ENCODE assay signal across 1 cellular context in the genomic region with DNA sequence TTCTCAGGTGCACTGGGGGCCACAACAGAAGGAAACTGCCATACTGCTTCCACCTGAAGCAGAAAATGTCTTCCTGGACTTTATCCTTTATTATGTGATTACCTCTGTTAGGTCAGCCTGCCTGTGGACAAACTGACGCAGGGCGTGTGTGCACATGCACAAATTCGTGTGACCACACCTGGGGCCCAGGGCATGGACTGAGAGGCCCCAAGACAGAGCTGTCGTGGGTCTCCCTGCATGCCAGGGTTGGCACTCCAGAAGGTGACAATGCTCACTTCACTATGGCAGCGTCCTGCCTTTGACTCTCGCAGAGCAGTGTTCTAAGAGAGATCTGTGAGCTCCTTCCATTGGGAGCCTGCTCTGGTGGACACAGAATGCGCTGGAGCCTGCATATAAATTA.
TF ChIP-seq lines count a peak whose summit lies in the region.

No MANE protein-coding gene starts in this region.

TF ChIP-seq in A549, 52 proteins besides CTCF, POLR2A, EP300 and RAD21:
- TF ChIP-seq, protein P1, sequence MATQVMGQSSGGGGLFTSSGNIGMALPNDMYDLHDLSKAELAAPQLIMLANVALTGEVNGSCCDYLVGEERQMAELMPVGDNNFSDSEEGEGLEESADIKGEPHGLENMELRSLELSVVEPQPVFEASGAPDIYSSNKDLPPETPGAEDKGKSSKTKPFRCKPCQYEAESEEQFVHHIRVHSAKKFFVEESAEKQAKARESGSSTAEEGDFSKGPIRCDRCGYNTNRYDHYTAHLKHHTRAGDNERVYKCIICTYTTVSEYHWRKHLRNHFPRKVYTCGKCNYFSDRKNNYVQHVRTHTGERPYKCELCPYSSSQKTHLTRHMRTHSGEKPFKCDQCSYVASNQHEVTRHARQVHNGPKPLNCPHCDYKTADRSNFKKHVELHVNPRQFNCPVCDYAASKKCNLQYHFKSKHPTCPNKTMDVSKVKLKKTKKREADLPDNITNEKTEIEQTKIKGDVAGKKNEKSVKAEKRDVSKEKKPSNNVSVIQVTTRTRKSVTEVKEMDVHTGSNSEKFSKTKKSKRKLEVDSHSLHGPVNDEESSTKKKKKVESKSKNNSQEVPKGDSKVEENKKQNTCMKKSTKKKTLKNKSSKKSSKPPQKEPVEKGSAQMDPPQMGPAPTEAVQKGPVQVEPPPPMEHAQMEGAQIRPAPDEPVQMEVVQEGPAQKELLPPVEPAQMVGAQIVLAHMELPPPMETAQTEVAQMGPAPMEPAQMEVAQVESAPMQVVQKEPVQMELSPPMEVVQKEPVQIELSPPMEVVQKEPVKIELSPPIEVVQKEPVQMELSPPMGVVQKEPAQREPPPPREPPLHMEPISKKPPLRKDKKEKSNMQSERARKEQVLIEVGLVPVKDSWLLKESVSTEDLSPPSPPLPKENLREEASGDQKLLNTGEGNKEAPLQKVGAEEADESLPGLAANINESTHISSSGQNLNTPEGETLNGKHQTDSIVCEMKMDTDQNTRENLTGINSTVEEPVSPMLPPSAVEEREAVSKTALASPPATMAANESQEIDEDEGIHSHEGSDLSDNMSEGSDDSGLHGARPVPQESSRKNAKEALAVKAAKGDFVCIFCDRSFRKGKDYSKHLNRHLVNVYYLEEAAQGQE (IDR thresholded peaks at IDR 0.05): no peak
- no peak for TF ChIP-seq PHF8 (IDR thresholded peaks at IDR 0.05; ENCODE audit: borderline replicate concordance, low read depth)
- TF ChIP-seq ZNF302 (CRISPR knock-in tag; IDR thresholded peaks at IDR 0.05): no peak
- no peak for TF ChIP-seq HDAC2 (IDR thresholded peaks at IDR 0.05)
- TF ChIP-seq KDM1A (IDR thresholded peaks at IDR 0.05; ENCODE audit: low read depth): no peak
- TF ChIP-seq HOXA7 (CRISPR knock-in tag; IDR thresholded peaks at IDR 0.05): no peak
- TF ChIP-seq NPAS2 (CRISPR knock-in tag; IDR thresholded peaks at IDR 0.05; ENCODE audit: borderline replicate concordance): no peak
- no peak for TF ChIP-seq ZSCAN20 (CRISPR knock-in tag; IDR thresholded peaks at IDR 0.05)
- no peak for TF ChIP-seq HEYL (CRISPR knock-in tag; IDR thresholded peaks at IDR 0.05)
- no peak for TF ChIP-seq FOSB (CRISPR knock-in tag; IDR thresholded peaks at IDR 0.05)
- TF ChIP-seq, protein P2, sequence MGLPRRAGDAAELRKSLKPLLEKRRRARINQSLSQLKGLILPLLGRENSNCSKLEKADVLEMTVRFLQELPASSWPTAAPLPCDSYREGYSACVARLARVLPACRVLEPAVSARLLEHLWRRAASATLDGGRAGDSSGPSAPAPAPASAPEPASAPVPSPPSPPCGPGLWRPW (IDR thresholded peaks at IDR 0.05): no peak
